Comparison of ENCODE assay signal across 8 cellular contexts in the genomic region with DNA sequence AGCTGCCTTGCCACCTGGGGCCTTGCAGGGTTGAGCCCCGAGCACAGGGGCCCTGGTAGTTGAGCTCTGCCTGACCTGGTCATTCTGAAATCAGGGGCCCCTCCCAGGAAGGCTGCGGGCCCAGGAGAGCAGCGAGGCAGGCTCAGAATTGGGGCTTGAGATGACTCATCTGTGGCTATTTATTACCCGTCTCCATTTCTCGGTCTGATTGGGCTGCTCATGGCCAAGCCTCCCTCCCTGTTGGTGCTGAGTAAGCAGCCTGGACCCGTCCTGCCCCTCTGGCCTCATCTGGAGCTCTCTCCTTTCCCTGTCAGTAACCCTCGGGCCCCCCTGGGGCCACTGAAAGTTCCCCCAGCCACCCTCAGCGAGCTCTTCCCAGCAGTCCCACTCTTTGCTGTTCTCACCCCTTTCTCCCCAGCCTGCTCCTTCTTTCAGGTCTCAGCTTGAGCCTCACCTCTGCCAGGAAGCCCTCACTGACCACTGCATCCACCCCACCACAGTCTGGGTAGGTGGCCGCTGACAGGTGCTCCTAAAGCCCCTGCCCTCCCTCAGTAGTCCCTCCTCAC. TPM values are rescaled to one million over a fixed set of nuclear protein-coding genes. Genes with fewer than 3 reads are reported as not detected.
DNase-seq lines count a peak whose midpoint lies in the region; ATAC-seq and TF ChIP-seq lines count a peak whose summit lies in the region.

No MANE protein-coding gene starts in this region.

- peak overlapping the region; percentile 41 for H3K27ac ChIP-seq in osteoblast (ENCODE audit: low read depth, low read length)

- H3K4me2 ChIP-seq in osteoblast (ENCODE audit: insufficient read depth, low read length): peak overlapping the region; percentile 20

- DNase-seq in GM03348 (ENCODE audit: low spot score) (peak; percentile 94), SW480 (ENCODE audit: low spot score) (peak; percentile 89), fibroblast of gingiva (ENCODE audit: low read depth) (peak; percentile 71), osteoblast (ENCODE audit: insufficient read length, low spot score, missing footprints) (peak; percentile 99), midbrain (lab: John Stamatoyannopoulos, UW) (no peak), UCSD-AML1 (lab: John Stamatoyannopoulos, UW; ENCODE audit: unreplicated experiment) (no peak)

- H3K79me2 ChIP-seq in osteoblast (ENCODE audit: insufficient read depth, low read length): no peaks in the 10 kb centered on the region

- ATAC-seq in GM19455 (IDR thresholded peaks at IDR 0.05; ENCODE audit: unreplicated experiment) (peak; percentile 61), HG03280 (IDR thresholded peaks at IDR 0.05; ENCODE audit: unreplicated experiment) (peak; percentile 64)

- H3K9me3 ChIP-seq in osteoblast (ENCODE audit: low read depth, low read length): no peaks in the 10 kb centered on the region

- peaks cover 19% of the 10 kb centered on the region for H3K4me1 ChIP-seq in osteoblast (ENCODE audit: insufficient read depth, low read length)

- H4K20me1 ChIP-seq in osteoblast (ENCODE audit: insufficient read depth, low read length): no peaks in the 10 kb centered on the region

- H3K4me3 ChIP-seq in osteoblast (ENCODE audit: insufficient read depth, low read length): no peak overlapping the region

- H3K27me3 ChIP-seq in osteoblast (ENCODE audit: insufficient read depth, low read length): no peaks in the 10 kb centered on the region

- no peaks in the 10 kb centered on the region for H3K36me3 ChIP-seq in osteoblast (ENCODE audit: insufficient read depth, low read length)

- TF ChIP-seq CTCF in osteoblast (IDR thresholded peaks at IDR 0.05; ENCODE audit: extremely low read depth, low read depth, low read length): no peak

- H2AFZ ChIP-seq in osteoblast (ENCODE audit: low read length): peak overlapping the region; percentile 77

RNA-seq across cellular contexts. Expression of gene TNFRSF8, which starts 11.0 kb away (rescaled TPM):
- total RNA-seq in osteoblast: under 0.01 and 0.29 TPM in 2 replicates

RNA-seq across cellular contexts. Expression of gene MIIP, which starts 32.8 kb away (rescaled TPM):
- total RNA-seq in osteoblast: 24.2 and 26.4 TPM in 2 replicates

Comparison
In these comparisons a context has a peak if more than half of its experiments do, and no peak if none do; other contexts are left out.
1. DNase-seq: peak in GM03348 (single experiment), SW480 (single experiment), fibroblast of gingiva (single experiment) and osteoblast (single experiment); none in midbrain (single experiment) and UCSD-AML1 (single experiment).